24 cellular contexts compared by ENCODE assay signal in the genomic region with DNA sequence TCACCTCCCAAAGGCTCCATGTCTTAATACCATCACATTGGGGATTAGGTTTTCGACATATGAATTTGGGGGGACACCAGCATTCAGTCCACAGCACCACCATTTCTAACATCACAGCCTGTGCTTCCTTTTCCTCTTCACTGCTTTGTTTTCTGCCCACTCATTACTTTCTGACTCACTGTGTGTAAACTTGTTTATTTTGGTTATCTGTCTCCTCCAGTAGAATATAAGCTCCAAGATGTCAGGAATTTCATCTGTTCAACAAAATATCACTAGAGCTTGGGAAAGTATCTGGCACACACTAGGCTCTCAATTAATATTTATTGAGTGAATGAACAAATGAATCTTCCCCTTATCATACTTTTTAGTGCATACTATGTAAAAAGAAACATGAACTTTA.
DNase-seq lines count a peak whose midpoint lies in the region; ATAC-seq, FAIRE-seq and TF ChIP-seq lines count a peak whose summit lies in the region.
"Had no signal": no experiment of that assay in that cellular context is flagged by ENCODE, and none has a peak within 500 bp of the region (broad histone marks: within the 10 kb centered on the region; RNA-seq: fewer than 3 reads in every experiment).

No MANE protein-coding gene starts in this region.

- H2BK15ac ChIP-seq in H1 (ENCODE audit: low read length), result no peak overlapping the region

- DNase-seq in AG08395 (ENCODE audit: low spot score) (peak; percentile 41), LHCN-M2 (ENCODE audit: low read depth) (peak; percentile 51), H1 (ENCODE audit: low read depth in 1 of 2, low spot score in 2 of 2) (no peak), lung microvascular endothelial cell (ENCODE audit: low read depth in 2 of 2) (peak; percentile 8 to 63), D341Med (ENCODE audit: low spot score) (no peak), cerebellar nuclear complex (lab: John Stamatoyannopoulos, UW) (no peak)
- DNase-seq in CD4-positive, alpha-beta T cell, result no peak
- DNase-seq: activated gamma-delta T cell treated with Interleukin-2 at 50 U/mL for 16 hours; CD4-positive, alpha-beta memory T cell; effector CD4-positive, alpha-beta T cell; esophagus squamous epithelium; hypothalamus; kidney; naive thymus-derived CD8-positive, alpha-beta T cell; NCI-H1417 treated with DMSO at 0.1 percent for 48 hours; NCI-H526; SHP77; small intestine; stimulated activated CD4-positive, alpha-beta T cell treated with anti-CD3 and anti-CD28 coated beads, Interleukin-4, amount 100 ng/mL, for 24 hours; WERI-Rb-1 had no signal

- no peak overlapping the region for H3K4ac ChIP-seq in H1 (replicated peaks; ENCODE audit: insufficient read length, low read depth, low read length)

- H3K56ac ChIP-seq in H1 (replicated peaks; ENCODE audit: insufficient read length, low read depth, low read length), result no peak overlapping the region

- H3K36me3 ChIP-seq in H1 (ENCODE audit: control insufficient read depth in 2 of 4, insufficient read depth in 4 of 4, low read length in 3 of 4), result no peaks in the 10 kb centered on the region
- H3K36me3 ChIP-seq: esophagus squamous epithelium, WERI-Rb-1 had no signal

- H3K9me3 ChIP-seq in H1 (ENCODE audit: insufficient read depth in 2 of 2, low read depth in 1 of 2, low read length in 1 of 2), result no peaks in the 10 kb centered on the region
- no peaks in the 10 kb centered on the region for H3K9me3 ChIP-seq in CD4-positive, alpha-beta T cell (ENCODE audit: control insufficient read depth, low read length)
- H3K9me3 ChIP-seq: esophagus squamous epithelium had no signal

- H4K5ac ChIP-seq in H1 (ENCODE audit: insufficient read length, low read depth, low read length), result no peak overlapping the region

- H4K8ac ChIP-seq in H1 (ENCODE audit: extremely low read depth, insufficient read depth, low read length), result no peak overlapping the region

- H4K91ac ChIP-seq in H1 (replicated peaks; ENCODE audit: insufficient read length, low read length), result no peak overlapping the region

- no peaks in the 10 kb centered on the region; the same call in 1 of the 2 replicates for H3K23me2 ChIP-seq in H1 (ENCODE audit: low read depth, low read length)

- no peaks in the 10 kb centered on the region for H3K36me3 Mint-ChIP-seq in CD4-positive, alpha-beta T cell (ENCODE audit: low read depth)
- H3K36me3 Mint-ChIP-seq: CD4-positive, alpha-beta memory T cell; naive thymus-derived CD8-positive, alpha-beta T cell had no signal

- FAIRE-seq in H1 (lab: Jason Lieb, UNC), result no peak
- FAIRE-seq: kidney, small intestine, urothelium cell line had no signal

- no peak overlapping the region for H3K27ac ChIP-seq in H1 (ENCODE audit: low read depth, low read length)
- H3K27ac ChIP-seq in CD4-positive, alpha-beta T cell (ENCODE audit: low read depth, low read length), result no peak overlapping the region
- H3K27ac ChIP-seq: esophagus squamous epithelium, parathyroid adenoma, WERI-Rb-1 had no signal

- no peaks in the 10 kb centered on the region for H3K79me2 ChIP-seq in H1 (ENCODE audit: control insufficient read depth in 1 of 2, insufficient read depth in 2 of 2, low read length in 2 of 2)
- H3K79me2 ChIP-seq: parathyroid adenoma had no signal

- H3K79me1 ChIP-seq in H1 (ENCODE audit: low read depth, low read length), result no peaks in the 10 kb centered on the region

- CTCF ChIA-PET in H1 (lab: Charles Lee; ENCODE audit: partially characterized antibody), result no interaction called here
- CTCF ChIA-PET in CD4-positive, alpha-beta T cell (lab: Charles Lee), result no interaction called here

- H3K23ac ChIP-seq in H1 (ENCODE audit: insufficient read length), result no peak overlapping the region

- no peak for ATAC-seq in CD4-positive, alpha-beta T cell (ENCODE audit: poor library complexity)
- ATAC-seq in HG03442 (IDR thresholded peaks at IDR 0.05; ENCODE audit: unreplicated experiment), result no peak
- ATAC-seq: naive thymus-derived CD8-positive, alpha-beta T cell had no signal

- no peak overlapping the region for H3K14ac ChIP-seq in H1 (ENCODE audit: insufficient read length)

- H3K27me3 Mint-ChIP-seq in CD4-positive, alpha-beta T cell, result no peaks in the 10 kb centered on the region
- H3K27me3 Mint-ChIP-seq: central memory CD8-positive, alpha-beta T cell had no signal

- no peak overlapping the region for H3K4me3 Mint-ChIP-seq in CD4-positive, alpha-beta T cell
- H3K4me3 Mint-ChIP-seq: CD4-positive, alpha-beta memory T cell; central memory CD8-positive, alpha-beta T cell; naive thymus-derived CD8-positive, alpha-beta T cell had no signal

- H3K4me2 ChIP-seq in H1 (ENCODE audit: insufficient read depth in 1 of 2, low read depth in 2 of 2, low read length in 2 of 2), result no peak overlapping the region

- POLR2A ChIA-PET in H1 (lab: Charles Lee; ENCODE audit: partially characterized antibody), result no interaction called here
- POLR2A ChIA-PET in CD4-positive, alpha-beta T cell (lab: Charles Lee), result no interaction called here

- H3K18ac ChIP-seq in H1 (ENCODE audit: extremely low read depth, low read length), result no peak overlapping the region

- no peak overlapping the region for H2BK12ac ChIP-seq in H1 (ENCODE audit: low read depth, low read length)

- TF ChIP-seq EP300 in H1 (IDR thresholded peaks at IDR 0.05; ENCODE audit: borderline replicate concordance in 1 of 2, low read depth in 2 of 2, low read length in 2 of 2), result no peak

- no peaks in the 10 kb centered on the region for H3K9me3 Mint-ChIP-seq in CD4-positive, alpha-beta T cell
- H3K9me3 Mint-ChIP-seq: CD4-positive, alpha-beta memory T cell; central memory CD8-positive, alpha-beta T cell; naive thymus-derived CD8-positive, alpha-beta T cell had no signal

- WGBS in H1 (ENCODE audit: extremely low coverage in 1 of 2, insufficient coverage in 1 of 2, insufficient read length in 1 of 2, insufficient replicate concordance in 2 of 2, low coverage in 1 of 2, low lambda C conversion rate in 2 of 2, missing lambda C conversion rate in 1 of 2), 2 experiments, result 71% methylated on average over 1 of the region's 1 CpG; no CpG with 5 or more reads in 1 of the 2 experiments

- intact Hi-C loops in CD4-positive, alpha-beta T cell (cut with DNase I, micrococcal nuclease), result no loop called here

- no peak for TF ChIP-seq CTCF in H1 (IDR thresholded peaks at IDR 0.05; ENCODE audit: control extremely low read depth in 1 of 3, insufficient read depth in 1 of 3, low read depth in 1 of 3, low read length in 3 of 3)
- no peak for TF ChIP-seq CTCF in CD4-positive, alpha-beta T cell (IDR thresholded peaks at IDR 0.05)

- H2AFZ ChIP-seq in H1 (ENCODE audit: low read length), result 0 out of 2 replicates have a peak overlapping the region, but pooled peaks have one; percentile 4
- H2AFZ ChIP-seq: parathyroid adenoma had no signal

- no peak for TF ChIP-seq POLR2A in H1 (IDR thresholded peaks at IDR 0.05; ENCODE audit: control extremely low read depth in 1 of 2, low read depth in 2 of 2, low read length in 2 of 2)

- H3K4me1 ChIP-seq in H1 (replicated peaks in 1 of 4; ENCODE audit: control insufficient read depth in 3 of 4, insufficient read depth in 4 of 4, low read length in 3 of 4), result no peaks in the 10 kb centered on the region
- H3K4me1 ChIP-seq: parathyroid adenoma had no signal

- H2BK120ac ChIP-seq in H1 (replicated peaks; ENCODE audit: low read depth, low read length), result no peak overlapping the region

- no peak overlapping the region for H2AK5ac ChIP-seq in H1 (ENCODE audit: low read depth, low read length)

- H3K27me3 ChIP-seq in H1 (replicated peaks in 1 of 4; ENCODE audit: control insufficient read depth in 3 of 4, extremely low read depth in 1 of 4, insufficient read depth in 3 of 4, low read length in 3 of 4), result no peaks in the 10 kb centered on the region; a peak in 1 of 7 replicates
- no peaks in the 10 kb centered on the region for H3K27me3 ChIP-seq in CD4-positive, alpha-beta T cell (ENCODE audit: control insufficient read depth, insufficient read depth, low read length)
- H3K27me3 ChIP-seq: esophagus squamous epithelium had no signal

- no peaks in the 10 kb centered on the region for H4K20me1 ChIP-seq in H1 (replicated peaks in 1 of 2; ENCODE audit: control insufficient read depth in 1 of 2, insufficient read depth in 2 of 2, low read length in 2 of 2)

- H3K4me1 Mint-ChIP-seq in CD4-positive, alpha-beta T cell (ENCODE audit: low read depth), result no peaks in the 10 kb centered on the region
- H3K4me1 Mint-ChIP-seq: CD4-positive, alpha-beta memory T cell; central memory CD8-positive, alpha-beta T cell; naive thymus-derived CD8-positive, alpha-beta T cell had no signal

- no peak for TF ChIP-seq RAD21 in H1 (IDR thresholded peaks at IDR 0.05 in 1 of 2, conservative IDR thresholded peaks at IDR 0.05 in 1 of 2; ENCODE audit: low read depth in 2 of 2, low read length in 2 of 2)

- H2BK5ac ChIP-seq in H1 (ENCODE audit: low read depth, low read length), result no peak overlapping the region

- H3K27ac Mint-ChIP-seq in CD4-positive, alpha-beta T cell, result no peak overlapping the region
- H3K27ac Mint-ChIP-seq: CD4-positive, alpha-beta memory T cell; naive thymus-derived CD8-positive, alpha-beta T cell had no signal

- no peak overlapping the region for H2BK20ac ChIP-seq in H1 (ENCODE audit: low read length)

- no peak overlapping the region for H3K4me3 ChIP-seq in H1 (ENCODE audit: extremely low read depth in 1 of 4, insufficient read depth in 2 of 4, low read depth in 3 of 4, low read length in 4 of 4)
- H3K4me3 ChIP-seq: esophagus squamous epithelium had no signal

- no peak overlapping the region for H3K9ac ChIP-seq in H1 (replicated peaks in 1 of 4; ENCODE audit: extremely low read depth in 1 of 4, low read depth in 3 of 4, low read length in 3 of 4)
- H3K9ac ChIP-seq: parathyroid adenoma had no signal

TF ChIP-seq in H1, 55 proteins besides CTCF, POLR2A, EP300 and RAD21 (continues in another document):
- TF ChIP-seq TCF12 (IDR thresholded peaks at IDR 0.05; ENCODE audit: low read depth, low read length) (no peak), PHF8 (conservative IDR thresholded peaks at IDR 0.05; ENCODE audit: low read depth, low read length) (no peak), CTBP2 (IDR thresholded peaks at IDR 0.05; ENCODE audit: borderline replicate concordance, insufficient read depth, insufficient read length, low read length) (no peak), SUZ12 (IDR thresholded peaks at IDR 0.05; ENCODE audit: low read length) (no peak), SIRT6 (IDR thresholded peaks at IDR 0.05; ENCODE audit: low read length) (no peak), TEAD4 (IDR thresholded peaks at IDR 0.05; ENCODE audit: low read depth, low read length) (no peak), KDM1A (IDR thresholded peaks at IDR 0.05; ENCODE audit: borderline replicate concordance, low read length) (no peak), RBBP5 (IDR thresholded peaks at IDR 0.05; ENCODE audit: borderline replicate concordance, low read depth, low read length) (no peak), RXRA (IDR thresholded peaks at IDR 0.05; ENCODE audit: insufficient read depth, low read depth, low read length) (no peak), HDAC2 (IDR thresholded peaks at IDR 0.05; ENCODE audit: borderline replicate concordance in 1 of 2, low read depth in 2 of 2, low read length in 2 of 2) (no peak)
- TF ChIP-seq, protein P1, sequence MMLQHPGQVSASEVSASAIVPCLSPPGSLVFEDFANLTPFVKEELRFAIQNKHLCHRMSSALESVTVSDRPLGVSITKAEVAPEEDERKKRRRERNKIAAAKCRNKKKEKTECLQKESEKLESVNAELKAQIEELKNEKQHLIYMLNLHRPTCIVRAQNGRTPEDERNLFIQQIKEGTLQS (IDR thresholded peaks at IDR 0.05; ENCODE audit: insufficient read depth, low read depth, low read length), result no peak

Comparison
In these comparisons a context has a peak if more than half of its experiments do, and no peak if none do; other contexts are left out.
1. DNase-seq: peak in AG08395 (single experiment), LHCN-M2 (single experiment) and lung microvascular endothelial cell (2 of 2); none in H1 (0 of 2), D341Med (single experiment), cerebellar nuclear complex (0 of 2) and CD4-positive, alpha-beta T cell (0 of 10).